Comparison of ENCODE assay signal across 9 cellular contexts in the genomic region with DNA sequence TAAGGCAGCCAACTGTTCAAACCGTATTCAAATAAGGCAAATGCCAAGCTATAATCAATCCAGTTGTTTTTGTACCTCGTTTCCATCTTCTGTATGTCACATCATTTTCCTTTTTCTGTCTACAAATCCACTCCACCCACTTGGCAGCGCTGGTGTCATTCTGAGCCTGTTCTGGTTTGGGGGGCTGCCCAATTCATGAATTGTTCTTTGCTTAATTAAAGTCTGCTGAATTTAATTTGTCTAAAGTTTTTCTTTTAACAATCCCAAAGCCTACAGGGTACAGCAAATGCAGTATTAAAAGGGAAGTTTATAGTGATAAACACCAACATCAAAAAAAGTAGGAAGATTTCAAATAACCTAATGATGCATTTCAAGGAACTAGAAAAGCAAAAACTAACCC.
"Had no signal": no experiment of that assay in that cellular context is flagged by ENCODE, and none has a peak within 500 bp of the region (broad histone marks: within the 10 kb centered on the region; RNA-seq: fewer than 3 reads in every experiment).

No MANE protein-coding gene starts in this region.

- H3K36me3 ChIP-seq: HAP-1 had no signal

- H3K27ac ChIP-seq: GM23248, HL-60, KMS-11 had no signal

- H3K9ac ChIP-seq: GM23248, KMS-11 had no signal

- ATAC-seq: HCT116, HepG2 had no signal

- H3K4me3 ChIP-seq: GM23248, HAP-1 had no signal

- H3K4me1 ChIP-seq: HAP-1 had no signal

- H3K36me3 Mint-ChIP-seq: IgD-negative memory B cell had no signal

- DNase-seq: GM23248, GOT3, KBM-7 had no signal

- H3K9me3 Mint-ChIP-seq: IgD-negative memory B cell had no signal
